13 cellular contexts compared by ENCODE assay signal in the genomic region with DNA sequence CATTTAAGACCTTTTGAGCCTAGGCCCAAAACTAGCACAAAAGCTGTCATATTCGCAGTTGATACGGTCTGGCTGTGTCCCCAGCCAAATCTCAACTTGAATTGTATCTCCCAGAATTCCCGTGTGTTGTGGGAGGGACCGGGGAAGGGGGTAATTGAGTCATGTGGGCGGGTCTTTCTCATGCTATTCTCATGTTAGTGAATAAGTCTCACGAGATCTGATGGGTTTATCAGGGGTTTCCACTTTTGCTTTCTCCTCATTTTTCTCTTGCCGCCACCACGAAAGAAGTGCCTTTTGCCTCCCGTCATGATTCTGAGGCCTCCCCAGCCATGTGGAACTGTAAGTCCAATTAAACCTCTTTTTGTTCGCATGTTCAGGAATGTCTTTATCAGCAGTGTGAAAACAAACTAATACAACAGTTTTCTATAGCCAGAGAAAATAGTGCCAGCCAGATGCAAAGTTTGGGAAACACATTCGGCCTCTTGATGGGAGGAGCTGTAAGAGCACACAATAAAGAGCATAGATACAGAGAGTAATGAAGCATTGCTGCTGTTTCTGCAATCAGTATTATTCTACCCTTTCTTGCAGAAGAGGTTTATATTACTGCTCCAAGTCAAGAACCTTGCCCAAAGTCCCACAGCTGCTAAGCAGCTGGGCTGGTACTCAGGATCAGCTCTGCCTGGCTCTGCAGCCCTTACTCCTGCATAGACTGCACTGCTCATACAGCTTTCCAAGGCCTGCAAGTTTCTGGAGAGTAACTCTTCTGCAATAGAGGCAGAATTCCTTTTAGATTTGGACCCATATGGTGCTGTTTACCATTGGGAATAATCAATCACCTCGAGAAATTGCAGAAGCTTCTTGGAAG. TPM values are rescaled to one million over a fixed set of nuclear protein-coding genes. Genes with fewer than 3 reads are reported as not detected.
DNase-seq lines count a peak whose midpoint lies in the region; TF ChIP-seq lines count a peak whose summit lies in the region.
"Had no signal": no experiment of that assay in that cellular context is flagged by ENCODE, and none has a peak within 500 bp of the region (broad histone marks: within the 10 kb centered on the region; RNA-seq: fewer than 3 reads in every experiment).

No MANE protein-coding gene starts in this region.

- H3K27ac ChIP-seq in brain microvascular endothelial cell (no peak overlapping the region), suprapubic skin (no peak overlapping the region)
- H3K27ac ChIP-seq: A549, HL-60 had no signal

- no peak for TF ChIP-seq EP300 in suprapubic skin (IDR thresholded peaks at IDR 0.05)

- H3K4me3 ChIP-seq in brain microvascular endothelial cell (ENCODE audit: low read depth, low read length) (peak overlapping the region; percentile 33), lower leg skin (ENCODE audit: low read depth, poor library complexity, severe bottlenecking) (peak overlapping the region; percentile 4), suprapubic skin (peak overlapping the region; percentile 30)
- H3K4me3 ChIP-seq: A549 had no signal

- H3K27me3 Mint-ChIP-seq in activated naive CD4-positive, alpha-beta T cell treated with anti-CD3 and anti-CD28 coated beads, Interleukin-2, amount 50 U/mL, for 24 hours: no peaks in the 10 kb centered on the region

- TF ChIP-seq POLR2A in lower leg skin (IDR thresholded peaks at IDR 0.05): no peak
- TF ChIP-seq POLR2A in suprapubic skin (IDR thresholded peaks at IDR 0.05): peak in 1 of 2 donors; percentile 32

- H3K36me3 ChIP-seq in brain microvascular endothelial cell (replicated peaks) (peaks cover 7% of the 10 kb centered on the region), suprapubic skin (peaks cover 6% of the 10 kb centered on the region)

- H3K27ac Mint-ChIP-seq in activated naive CD4-positive, alpha-beta T cell treated with anti-CD3 and anti-CD28 coated beads, Interleukin-2, amount 50 U/mL, for 24 hours: peak overlapping the region; percentile 41

- peaks cover 13% of the 10 kb centered on the region for H3K36me3 Mint-ChIP-seq in activated naive CD4-positive, alpha-beta T cell treated with anti-CD3 and anti-CD28 coated beads, Interleukin-2, amount 50 U/mL, for 24 hours

- 66% methylated on average over 12 of the region's 12 CpGs for WGBS in lower leg skin, 2 donors
- WGBS in suprapubic skin: 66% methylated on average over 12 of the region's 12 CpGs

- H3K4me3 Mint-ChIP-seq in activated naive CD4-positive, alpha-beta T cell treated with anti-CD3 and anti-CD28 coated beads, Interleukin-2, amount 50 U/mL, for 24 hours: no peak overlapping the region

- in situ Hi-C loops in brain microvascular endothelial cell (cut with HindIII; ENCODE audit: low pct_ligation_motif_present, low sequenced_read_pairs): no loop called here

- no peaks in the 10 kb centered on the region for H3K9me3 ChIP-seq in suprapubic skin

- DNase-seq in activated naive CD4-positive, alpha-beta T cell treated with anti-CD3 and anti-CD28 coated beads, Interleukin-2, amount 50 U/mL, for 16 hours: no peak
- peak; percentile 55 for DNase-seq in brain microvascular endothelial cell
- no peak for DNase-seq in lower leg skin (ENCODE audit: low spot score in 2 of 2)
- DNase-seq in suprapubic skin (ENCODE audit: low spot score in 2 of 2): no peak
- DNase-seq in NOMO-1 treated with dmso at 0.1 percent for 144 hours (lab: John Stamatoyannopoulos, UW; ENCODE audit: unreplicated experiment): no peak
- DNase-seq in NK-92 treated with Interleukin-12 subunit alpha and Interleukin-12 subunit beta, amount 100 ng/mL, for 24 hours (lab: John Stamatoyannopoulos, UW): no peak
- DNase-seq in SIG-M5 (lab: John Stamatoyannopoulos, UW): no peak
- DNase-seq: caudate nucleus, left colon, posterior cingulate gyrus had no signal

- peaks cover 43% of the 10 kb centered on the region for H3K4me1 Mint-ChIP-seq in activated naive CD4-positive, alpha-beta T cell treated with anti-CD3 and anti-CD28 coated beads, Interleukin-2, amount 50 U/mL, for 24 hours

- peaks cover 31% of the 10 kb centered on the region for H3K4me1 ChIP-seq in suprapubic skin
- H3K4me1 ChIP-seq: A549 had no signal

- intact Hi-C loops in lower leg skin (cut with DNase I; ENCODE audit: low total_unique reads): no loop called here

- H3K9me3 Mint-ChIP-seq in activated naive CD4-positive, alpha-beta T cell treated with anti-CD3 and anti-CD28 coated beads, Interleukin-2, amount 50 U/mL, for 24 hours: no peaks in the 10 kb centered on the region

- H3K27me3 ChIP-seq in brain microvascular endothelial cell (replicated peaks) (no peaks in the 10 kb centered on the region), suprapubic skin (no peaks in the 10 kb centered on the region)

- TF ChIP-seq CTCF in brain microvascular endothelial cell (IDR thresholded peaks at IDR 0.05; ENCODE audit: low read depth, low read length, missing control alignments): no peak
- TF ChIP-seq CTCF in lower leg skin (IDR thresholded peaks at IDR 0.05): no peak
- no peak for TF ChIP-seq CTCF in suprapubic skin (IDR thresholded peaks at IDR 0.05)

RNA-seq across cellular contexts. Expression of a gene that starts 2.0 kb away (rescaled TPM):
- total RNA-seq in lower leg skin: 10 to 100 TPM in 3 of 4 donors, 1 to 10 TPM in 1; 8.7 to 25.4 (median 11.1) TPM
- total RNA-seq in suprapubic skin: 10 to 100 TPM; 14.4 to 22.4 (median 18.2) TPM
